18 cellular contexts compared by ENCODE assay signal in genomic region chr7:107694395-107694794, GRCh38. TPM values are rescaled to one million over a fixed set of nuclear protein-coding genes. Genes with fewer than 3 reads are reported as not detected.
DNase-seq lines count a peak whose midpoint lies in the region; ATAC-seq and TF ChIP-seq lines count a peak whose summit lies in the region.
"Had no signal": no experiment of that assay in that cellular context is flagged by ENCODE, and none has a peak within 500 bp of the region (broad histone marks: within the 10 kb centered on the region; RNA-seq: fewer than 3 reads in every experiment).

No MANE protein-coding gene starts in this region.

- WGBS in hepatocyte (ENCODE audit: low lambda C conversion rate, missing lambda C conversion rate): 79% methylated on average over 5 of the region's 5 CpGs

- DNase-seq in COLO829 (ENCODE audit: low spot score) (peak; percentile 81), NCI-H2081 treated with DMSO at 0.1 percent for 48 hours (lab: John Stamatoyannopoulos, UW) (peak; percentile 35), choroid plexus epithelial cell (ENCODE audit: low read depth) (peak; percentile 53), medulla oblongata (ENCODE audit: extremely low spot score) (peak; percentile 72), DMS53 (lab: John Stamatoyannopoulos, UW) (no peak), hepatocyte (ENCODE audit: low spot score) (no peak), NCI-H2107 (lab: John Stamatoyannopoulos, UW) (no peak)
- DNase-seq: activated CD8-positive, alpha-beta T cell treated with anti-CD3 and anti-CD28 coated beads for 36 hours; activated effector memory CD4-positive, alpha-beta T cell treated with Interleukin-2 at 50 U/mL for 16 hours; brain microvascular endothelial cell; MM.1S; NCI-H526 treated with DMSO at 0.1 percent for 48 hours; pancreas; SIG-M5; stimulated activated CD4-positive, alpha-beta T cell treated with anti-CD3 and anti-CD28 coated beads, Interleukin-15, amount 100 ng/mL, for 24 hours; trophoblast cell had no signal

- H3K9me3 ChIP-seq in hepatocyte (ENCODE audit: low read depth): no peaks in the 10 kb centered on the region
- H3K9me3 ChIP-seq: pancreas had no signal

- no peaks in the 10 kb centered on the region for H3K9me2 ChIP-seq in hepatocyte (replicated peaks; ENCODE audit: insufficient read depth)

- ATAC-seq in SK-N-SH treated with all-trans-retinoic acid at 6 μM for 48 hours: no peak
- ATAC-seq: activated CD8-positive, alpha-beta T cell treated with anti-CD3 and anti-CD28 coated beads for 36 hours had no signal

- H3K4me3 ChIP-seq in choroid plexus epithelial cell (ENCODE audit: low read depth, low read length): no peak overlapping the region
- no peak overlapping the region for H3K4me3 ChIP-seq in hepatocyte
- H3K4me3 ChIP-seq: pancreas had no signal

- TF ChIP-seq CTCF in choroid plexus epithelial cell (conservative IDR thresholded peaks at IDR 0.05; ENCODE audit: low read depth, low read length) (no peak), hepatocyte (IDR thresholded peaks at IDR 0.05; ENCODE audit: poor library complexity) (no peak)

- H4K20me1 ChIP-seq in hepatocyte (ENCODE audit: insufficient read depth, poor library complexity, severe bottlenecking): no peaks in the 10 kb centered on the region

- H2AFZ ChIP-seq in hepatocyte: no peak overlapping the region

- no peaks in the 10 kb centered on the region for H3K36me3 ChIP-seq in hepatocyte (replicated peaks; ENCODE audit: insufficient read depth, low read depth)
- H3K36me3 ChIP-seq: brain microvascular endothelial cell, pancreas had no signal

- H3K79me2 ChIP-seq in hepatocyte: no peaks in the 10 kb centered on the region

- H3K27me3 ChIP-seq in hepatocyte: peaks cover 22% of the 10 kb centered on the region
- H3K27me3 ChIP-seq: brain microvascular endothelial cell, pancreas had no signal

- no peak overlapping the region for H3K27ac ChIP-seq in hepatocyte
- H3K27ac ChIP-seq: brain microvascular endothelial cell, pancreas had no signal

- H3K4me1 ChIP-seq in hepatocyte (ENCODE audit: insufficient read depth): no peaks in the 10 kb centered on the region
- H3K4me1 ChIP-seq: pancreas had no signal

- no peak overlapping the region for H3K4me2 ChIP-seq in hepatocyte

TF ChIP-seq in SK-N-SH treated with all-trans-retinoic acid at 6 μM for 48 hours, 23 proteins besides CTCF, POLR2A, EP300 and RAD21:
- no peak for TF ChIP-seq GLIS3 (CRISPR knock-in tag; IDR thresholded peaks at IDR 0.05)
- no peak for TF ChIP-seq RARB (CRISPR knock-in tag; IDR thresholded peaks at IDR 0.05)
- TF ChIP-seq ISL1 (CRISPR knock-in tag; IDR thresholded peaks at IDR 0.05): no peak
- no peak for TF ChIP-seq ZC3H10 (CRISPR knock-in tag; IDR thresholded peaks at IDR 0.05)
- TF ChIP-seq PATZ1 (CRISPR knock-in tag; IDR thresholded peaks at IDR 0.05; ENCODE audit: borderline replicate concordance): no peak
- TF ChIP-seq ZNF70 (CRISPR knock-in tag; IDR thresholded peaks at IDR 0.05): no peak
- TF ChIP-seq ZFP3 (CRISPR knock-in tag; IDR thresholded peaks at IDR 0.05): no peak
- no peak for TF ChIP-seq CSDC2 (CRISPR knock-in tag; IDR thresholded peaks at IDR 0.05)
- TF ChIP-seq ZFP30 (CRISPR knock-in tag; IDR thresholded peaks at IDR 0.05): no peak
- TF ChIP-seq BACH2 (CRISPR knock-in tag; IDR thresholded peaks at IDR 0.05; ENCODE audit: borderline replicate concordance): no peak
- TF ChIP-seq SNAI2 (CRISPR knock-in tag; IDR thresholded peaks at IDR 0.05): no peak

RNA-seq across cellular contexts. Expression of gene SLC26A4, which starts 33.8 kb away (rescaled TPM):
- total RNA-seq in hepatocyte: 0.20 TPM in 1 of 2 replicates, not detected in the other
- polyA plus RNA-seq in hepatocyte: 0.35 TPM in 1 of 2 replicates, not detected in the other
- total RNA-seq: mesothelial cell of epicardium had no signal

RNA-seq across cellular contexts. Expression of gene CBLL1, which starts 49.5 kb away (rescaled TPM):
- total RNA-seq in hepatocyte: 17.3 and 18.6 TPM in 2 replicates
- 12.5 and 15.2 TPM in 2 replicates for polyA plus RNA-seq in hepatocyte

Comparison
In these comparisons a context has a peak if more than half of its experiments do, and no peak if none do; other contexts are left out.
1. DNase-seq: peak in COLO829 (single experiment), NCI-H2081 treated with DMSO at 0.1 percent for 48 hours (single experiment), choroid plexus epithelial cell (single experiment) and medulla oblongata (single experiment); none in DMS53 (single experiment), hepatocyte (single experiment) and NCI-H2107 (single experiment).